25 cellular contexts compared by ENCODE assay signal in genomic region chr21:35215870-35216269, GRCh38.
"Had no signal": no experiment of that assay in that cellular context is flagged by ENCODE, and none has a peak within 500 bp of the region (broad histone marks: within the 10 kb centered on the region; RNA-seq: fewer than 3 reads in every experiment).

No MANE protein-coding gene starts in this region.

- H3K36me3 ChIP-seq: adrenal gland, cardiac muscle cell, colonic mucosa, gastrocnemius medialis, left lung, lower lobe of right lung, tibial nerve had no signal

- H3K9me3 ChIP-seq: adrenal gland, body of pancreas, colonic mucosa, gastrocnemius medialis, left lung, lower lobe of right lung, tibial nerve had no signal

- H3K27ac ChIP-seq: adrenal gland, body of pancreas, cardiac muscle cell, colonic mucosa, left lung, lower lobe of right lung, tibial nerve had no signal

- H3K27me3 ChIP-seq: adrenal gland, body of pancreas, colonic mucosa, gastrocnemius medialis, left lung, tibial nerve had no signal

- DNase-seq: activated CD4-positive, alpha-beta T cell treated with anti-CD3 and anti-CD28 coated beads, Interleukin-2, amount 50 U/mL, for 1 hour; activated CD8-positive, alpha-beta memory T cell treated with anti-CD3 and anti-CD28 coated beads, Interleukin-2, amount 10 ng/mL, durations not matched to agents 7 days and 5 days; activated CD8-positive, alpha-beta T cell treated with anti-CD3 and anti-CD28 coated beads, Interleukin-2, amount 10 ng/mL, durations not matched to agents 7 days and 5 days; activated effector memory CD4-positive, alpha-beta T cell treated with Interleukin-2 at 50 U/mL for 16 hours; activated naive CD4-positive, alpha-beta T cell treated with Interleukin-2 at 50 U/mL for 16 hours; activated naive CD8-positive, alpha-beta T cell treated with anti-CD3 and anti-CD28 coated beads for 36 hours; adrenal gland; aorta; body of pancreas; cerebellar nuclear complex; colonic mucosa; effector CD8-positive, alpha-beta T cell; gastrocnemius medialis; glutamatergic neuron; left lung; lower lobe of right lung; naive thymus-derived CD4-positive, alpha-beta T cell; posterior cingulate gyrus; right cardiac atrium; stimulated activated CD4-positive, alpha-beta T cell treated with anti-CD3 and anti-CD28 coated beads, Interleukin-2, amount 100 ng/mL, for 48 hours; stimulated activated naive CD4-positive, alpha-beta T cell treated with Interleukin-2 at 50 U/mL for 16 hours; T-helper 17 cell; T1000 had no signal

- ATAC-seq: activated CD8-positive, alpha-beta memory T cell treated with anti-CD3 and anti-CD28 coated beads, Interleukin-2, amount 10 ng/mL, durations not matched to agents 7 days and 5 days; activated CD8-positive, alpha-beta T cell treated with anti-CD3 and anti-CD28 coated beads, Interleukin-2, amount 10 ng/mL, durations not matched to agents 7 days and 5 days; body of pancreas; gastrocnemius medialis; left lung; lower lobe of right lung; naive thymus-derived CD4-positive, alpha-beta T cell; right cardiac atrium; T-helper 17 cell had no signal

- H3K4me3 ChIP-seq: adrenal gland, body of pancreas, cardiac muscle cell, colonic mucosa, gastrocnemius medialis, left lung, lower lobe of right lung, tibial nerve had no signal

- H3K4me1 ChIP-seq: adrenal gland, body of pancreas, colonic mucosa, left lung, lower lobe of right lung had no signal
